20 cellular contexts compared by ENCODE assay signal in genomic region chr2:203672856-203673255, GRCh38. TPM values are rescaled to one million over a fixed set of nuclear protein-coding genes. Genes with fewer than 3 reads are reported as not detected.
"Had no signal": no experiment of that assay in that cellular context is flagged by ENCODE, and none has a peak within 500 bp of the region (broad histone marks: within the 10 kb centered on the region; RNA-seq: fewer than 3 reads in every experiment).

No MANE protein-coding gene starts in this region.

- H3K27ac Mint-ChIP-seq: activated naive CD8-positive, alpha-beta T cell treated with anti-CD3 and anti-CD28 coated beads, Interleukin-2, amount 10 ng/mL, durations not matched to agents 7 days and 5 days; brain; mesothelial cell of epicardium; natural killer cell; WTC11 had no signal

- H3K36me3 Mint-ChIP-seq: brain, mesothelial cell of epicardium had no signal

- DNase-seq: activated CD8-positive, alpha-beta memory T cell treated with anti-CD3 and anti-CD28 coated beads, Interleukin-2, amount 50 U/mL, for 48 hours; activated naive CD4-positive, alpha-beta T cell treated with Interleukin-2 at 50 U/mL for 16 hours; activated naive CD8-positive, alpha-beta T cell treated with anti-CD3 and anti-CD28 coated beads, Interleukin-2, amount 10 ng/mL, durations not matched to agents 7 days and 5 days; activated T-cell treated with anti-CD3 and anti-CD28 coated beads, Interleukin-2, amount 50 U/mL, for 4 hours; anterior cingulate cortex; erythroblast; hippocampal formation; left ventricle myocardium inferior; natural killer cell; ovary; stimulated activated CD4-positive, alpha-beta T cell treated with anti-CD3 and anti-CD28 coated beads, Interleukin-4, amount 100 ng/mL, for 24 hours; stimulated activated naive CD4-positive, alpha-beta T cell treated with Interleukin-2 at 50 U/mL for 16 hours; T-helper 9 cell; tibial artery had no signal

- H3K4me3 Mint-ChIP-seq: activated naive CD8-positive, alpha-beta T cell treated with anti-CD3 and anti-CD28 coated beads, Interleukin-2, amount 10 ng/mL, durations not matched to agents 7 days and 5 days; activated T-cell treated with anti-CD3 and anti-CD28 coated beads, Interleukin-2, amount 50 U/mL, for 4 hours; brain; central memory CD8-positive, alpha-beta T cell; mesothelial cell of epicardium; natural killer cell; WTC11 had no signal

- H3K4me1 Mint-ChIP-seq: mesothelial cell of epicardium, WTC11 had no signal

- H3K9me3 Mint-ChIP-seq: activated T-cell treated with anti-CD3 and anti-CD28 coated beads, Interleukin-2, amount 50 U/mL, for 4 hours; central memory CD8-positive, alpha-beta T cell had no signal

- ATAC-seq: activated T-cell treated with anti-CD3 and anti-CD28 coated beads, Interleukin-2, amount 50 U/mL, for 4 hours; natural killer cell; WTC11 had no signal

- H3K27me3 Mint-ChIP-seq: activated naive CD8-positive, alpha-beta T cell treated with anti-CD3 and anti-CD28 coated beads, Interleukin-2, amount 10 ng/mL, durations not matched to agents 7 days and 5 days; central memory CD8-positive, alpha-beta T cell had no signal

- H3K4me3 ChIP-seq: coronary artery, left ventricle myocardium inferior, ovary, prostate gland, tibial artery had no signal

RNA-seq across cellular contexts. Expression of gene CD28, which starts 33.6 kb away (rescaled TPM):
- total RNA-seq: mesothelial cell of epicardium had no signal
